ENCODE assay signal across 2 cellular contexts in genomic region chr21:15410853-15411252, GRCh38.
TF ChIP-seq lines count a peak whose summit lies in the region.

No MANE protein-coding gene starts in this region.

TF ChIP-seq in HepG2, 621 proteins besides CTCF, POLR2A, EP300 and RAD21:
- TF ChIP-seq ZNF629 (CRISPR knock-in tag; conservative IDR thresholded peaks at IDR 0.05) (peak; percentile 67), MEIS2 (CRISPR knock-in tag; IDR thresholded peaks at IDR 0.05) (no peak), GABPA (IDR thresholded peaks at IDR 0.05; ENCODE audit: low read depth, low read length) (no peak), GABPA (CRISPR knock-in tag; IDR thresholded peaks at IDR 0.05; ENCODE audit: low read depth) (no peak), PPARG (CRISPR knock-in tag; conservative IDR thresholded peaks at IDR 0.05) (no peak), E2F2 (CRISPR knock-in tag; IDR thresholded peaks at IDR 0.05; ENCODE audit: borderline replicate concordance) (no peak), HINFP (CRISPR knock-in tag; IDR thresholded peaks at IDR 0.05; ENCODE audit: low read depth) (no peak), ZNF276 (CRISPR knock-in tag; IDR thresholded peaks at IDR 0.05; ENCODE audit: low read depth) (no peak), ZMYM2 (CRISPR knock-in tag; IDR thresholded peaks at IDR 0.05) (no peak)

TF ChIP-seq in K562, 482 proteins besides CTCF, POLR2A, EP300 and RAD21:
- no peak for TF ChIP-seq PPARD (CRISPR knock-in tag; IDR thresholded peaks at IDR 0.05)
- TF ChIP-seq RBM25 (IDR thresholded peaks at IDR 0.05; ENCODE audit: low read depth, low read length, severe bottlenecking) = peak; percentile 67
- no peak for TF ChIP-seq ZNF586 (CRISPR knock-in tag; conservative IDR thresholded peaks at IDR 0.05)
